ENCODE assay signal across 2 cellular contexts in the genomic region with DNA sequence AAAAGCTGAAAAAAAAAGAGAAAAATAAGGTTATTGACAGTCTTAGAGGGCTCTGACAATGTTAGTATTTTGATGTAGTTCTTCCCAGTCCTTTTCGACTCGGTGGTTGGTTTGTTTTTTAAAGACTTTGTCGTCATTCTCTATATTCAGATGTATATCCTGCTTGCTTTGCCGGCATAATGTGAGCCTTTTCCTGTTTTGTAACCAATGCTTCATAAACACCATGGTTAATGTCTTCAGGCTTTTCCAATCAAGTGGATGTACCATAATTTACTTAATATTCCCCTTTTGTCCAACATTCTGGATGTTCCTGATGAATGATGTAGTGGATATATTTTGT.
TF ChIP-seq lines count a peak whose summit lies in the region.

No MANE protein-coding gene starts in this region.

TF ChIP-seq in A549, 52 proteins besides CTCF, POLR2A, EP300 and RAD21 (continued from another document):
- TF ChIP-seq HES2 (IDR thresholded peaks at IDR 0.05) (no peak), EHF (CRISPR knock-in tag; IDR thresholded peaks at IDR 0.05) (no peak), ESRRA (IDR thresholded peaks at IDR 0.05; ENCODE audit: borderline replicate concordance, low read length) (no peak), RARB (CRISPR knock-in tag; IDR thresholded peaks at IDR 0.05) (no peak), NPAS2 (CRISPR knock-in tag; IDR thresholded peaks at IDR 0.05; ENCODE audit: borderline replicate concordance) (no peak), JUNB (IDR thresholded peaks at IDR 0.05) (no peak), CHD4 (IDR thresholded peaks at IDR 0.05; ENCODE audit: borderline replicate concordance) (no peak)

TF ChIP-seq in neural cell, 6 proteins besides CTCF, POLR2A, EP300 and RAD21:
- TF ChIP-seq REST (IDR thresholded peaks at IDR 0.05; ENCODE audit: borderline replicate concordance), result no peak
- TF ChIP-seq EZH2 (IDR thresholded peaks at IDR 0.05; ENCODE audit: borderline replicate concordance, insufficient read depth, low read length, poor library complexity, severe bottlenecking), result no peak
- no peak for TF ChIP-seq TAF1 (IDR thresholded peaks at IDR 0.05; ENCODE audit: low read depth)
- no peak for TF ChIP-seq MXI1 (conservative IDR thresholded peaks at IDR 0.05; ENCODE audit: poor library complexity, severe bottlenecking)
- TF ChIP-seq POLR2AphosphoS5 (IDR thresholded peaks at IDR 0.05), result no peak
- TF ChIP-seq SMC3 (conservative IDR thresholded peaks at IDR 0.05; ENCODE audit: poor library complexity), result no peak
